1 cellular context compared by ENCODE assay signal in the genomic region with DNA sequence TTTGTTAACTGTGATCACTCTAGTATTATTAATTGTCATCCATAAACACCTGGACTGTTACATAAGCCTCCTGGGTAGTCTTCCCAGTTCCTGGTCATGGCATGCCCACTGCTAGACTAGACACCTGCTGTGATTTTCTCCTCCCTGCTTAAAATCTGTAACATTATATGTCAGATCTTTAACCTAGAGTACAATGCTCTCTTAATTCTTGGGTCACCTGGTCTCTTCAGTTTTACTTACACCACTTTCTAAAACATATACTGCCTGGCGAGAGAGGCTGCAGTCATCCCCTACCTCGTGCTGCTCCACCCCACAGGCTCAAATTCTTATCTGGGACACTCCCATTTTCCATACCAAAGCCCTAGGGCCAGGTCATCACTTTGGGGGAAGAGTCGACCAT.
TF ChIP-seq lines count a peak whose summit lies in the region.

No MANE protein-coding gene starts in this region.

TF ChIP-seq in WTC11, 78 proteins besides CTCF, POLR2A, EP300 and RAD21 (continued from another document):
- TF ChIP-seq USF2 (CRISPR knock-in tag; IDR thresholded peaks at IDR 0.05) (no peak), MYBL2 (CRISPR knock-in tag; IDR thresholded peaks at IDR 0.05) (no peak), CBFB (CRISPR knock-in tag; IDR thresholded peaks at IDR 0.05; ENCODE audit: low read depth) (no peak), SMAD3 (CRISPR knock-in tag; IDR thresholded peaks at IDR 0.05; ENCODE audit: borderline replicate concordance) (no peak), ZNF423 (CRISPR knock-in tag; IDR thresholded peaks at IDR 0.05) (no peak), ETV6 (CRISPR knock-in tag; IDR thresholded peaks at IDR 0.05) (no peak)
- TF ChIP-seq, protein P1, sequence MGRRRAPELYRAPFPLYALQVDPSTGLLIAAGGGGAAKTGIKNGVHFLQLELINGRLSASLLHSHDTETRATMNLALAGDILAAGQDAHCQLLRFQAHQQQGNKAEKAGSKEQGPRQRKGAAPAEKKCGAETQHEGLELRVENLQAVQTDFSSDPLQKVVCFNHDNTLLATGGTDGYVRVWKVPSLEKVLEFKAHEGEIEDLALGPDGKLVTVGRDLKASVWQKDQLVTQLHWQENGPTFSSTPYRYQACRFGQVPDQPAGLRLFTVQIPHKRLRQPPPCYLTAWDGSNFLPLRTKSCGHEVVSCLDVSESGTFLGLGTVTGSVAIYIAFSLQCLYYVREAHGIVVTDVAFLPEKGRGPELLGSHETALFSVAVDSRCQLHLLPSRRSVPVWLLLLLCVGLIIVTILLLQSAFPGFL (CRISPR knock-in tag; IDR thresholded peaks at IDR 0.05; ENCODE audit: borderline replicate concordance), result no peak
- TF ChIP-seq, protein P2, sequence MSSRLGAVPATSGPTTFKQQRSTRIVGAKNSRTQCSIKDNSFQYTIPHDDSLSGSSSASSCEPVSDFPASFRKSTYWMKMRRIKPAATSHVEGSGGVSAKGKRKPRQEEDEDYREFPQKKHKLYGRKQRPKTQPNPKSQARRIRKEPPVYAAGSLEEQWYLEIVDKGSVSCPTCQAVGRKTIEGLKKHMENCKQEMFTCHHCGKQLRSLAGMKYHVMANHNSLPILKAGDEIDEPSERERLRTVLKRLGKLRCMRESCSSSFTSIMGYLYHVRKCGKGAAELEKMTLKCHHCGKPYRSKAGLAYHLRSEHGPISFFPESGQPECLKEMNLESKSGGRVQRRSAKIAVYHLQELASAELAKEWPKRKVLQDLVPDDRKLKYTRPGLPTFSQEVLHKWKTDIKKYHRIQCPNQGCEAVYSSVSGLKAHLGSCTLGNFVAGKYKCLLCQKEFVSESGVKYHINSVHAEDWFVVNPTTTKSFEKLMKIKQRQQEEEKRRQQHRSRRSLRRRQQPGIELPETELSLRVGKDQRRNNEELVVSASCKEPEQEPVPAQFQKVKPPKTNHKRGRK (CRISPR knock-in tag; IDR thresholded peaks at IDR 0.05; ENCODE audit: borderline replicate concordance), result no peak
- TF ChIP-seq, protein P3, sequence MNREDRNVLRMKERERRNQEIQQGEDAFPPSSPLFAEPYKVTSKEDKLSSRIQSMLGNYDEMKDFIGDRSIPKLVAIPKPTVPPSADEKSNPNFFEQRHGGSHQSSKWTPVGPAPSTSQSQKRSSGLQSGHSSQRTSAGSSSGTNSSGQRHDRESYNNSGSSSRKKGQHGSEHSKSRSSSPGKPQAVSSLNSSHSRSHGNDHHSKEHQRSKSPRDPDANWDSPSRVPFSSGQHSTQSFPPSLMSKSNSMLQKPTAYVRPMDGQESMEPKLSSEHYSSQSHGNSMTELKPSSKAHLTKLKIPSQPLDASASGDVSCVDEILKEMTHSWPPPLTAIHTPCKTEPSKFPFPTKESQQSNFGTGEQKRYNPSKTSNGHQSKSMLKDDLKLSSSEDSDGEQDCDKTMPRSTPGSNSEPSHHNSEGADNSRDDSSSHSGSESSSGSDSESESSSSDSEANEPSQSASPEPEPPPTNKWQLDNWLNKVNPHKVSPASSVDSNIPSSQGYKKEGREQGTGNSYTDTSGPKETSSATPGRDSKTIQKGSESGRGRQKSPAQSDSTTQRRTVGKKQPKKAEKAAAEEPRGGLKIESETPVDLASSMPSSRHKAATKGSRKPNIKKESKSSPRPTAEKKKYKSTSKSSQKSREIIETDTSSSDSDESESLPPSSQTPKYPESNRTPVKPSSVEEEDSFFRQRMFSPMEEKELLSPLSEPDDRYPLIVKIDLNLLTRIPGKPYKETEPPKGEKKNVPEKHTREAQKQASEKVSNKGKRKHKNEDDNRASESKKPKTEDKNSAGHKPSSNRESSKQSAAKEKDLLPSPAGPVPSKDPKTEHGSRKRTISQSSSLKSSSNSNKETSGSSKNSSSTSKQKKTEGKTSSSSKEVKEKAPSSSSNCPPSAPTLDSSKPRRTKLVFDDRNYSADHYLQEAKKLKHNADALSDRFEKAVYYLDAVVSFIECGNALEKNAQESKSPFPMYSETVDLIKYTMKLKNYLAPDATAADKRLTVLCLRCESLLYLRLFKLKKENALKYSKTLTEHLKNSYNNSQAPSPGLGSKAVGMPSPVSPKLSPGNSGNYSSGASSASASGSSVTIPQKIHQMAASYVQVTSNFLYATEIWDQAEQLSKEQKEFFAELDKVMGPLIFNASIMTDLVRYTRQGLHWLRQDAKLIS (CRISPR knock-in tag; IDR thresholded peaks at IDR 0.05; ENCODE audit: borderline replicate concordance), result no peak
- TF ChIP-seq, protein P4, sequence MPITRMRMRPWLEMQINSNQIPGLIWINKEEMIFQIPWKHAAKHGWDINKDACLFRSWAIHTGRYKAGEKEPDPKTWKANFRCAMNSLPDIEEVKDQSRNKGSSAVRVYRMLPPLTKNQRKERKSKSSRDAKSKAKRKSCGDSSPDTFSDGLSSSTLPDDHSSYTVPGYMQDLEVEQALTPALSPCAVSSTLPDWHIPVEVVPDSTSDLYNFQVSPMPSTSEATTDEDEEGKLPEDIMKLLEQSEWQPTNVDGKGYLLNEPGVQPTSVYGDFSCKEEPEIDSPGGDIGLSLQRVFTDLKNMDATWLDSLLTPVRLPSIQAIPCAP (CRISPR knock-in tag; IDR thresholded peaks at IDR 0.05), result no peak
TF ChIP-seq in WTC11: peak in this region for 0.
